In the genomic region with DNA sequence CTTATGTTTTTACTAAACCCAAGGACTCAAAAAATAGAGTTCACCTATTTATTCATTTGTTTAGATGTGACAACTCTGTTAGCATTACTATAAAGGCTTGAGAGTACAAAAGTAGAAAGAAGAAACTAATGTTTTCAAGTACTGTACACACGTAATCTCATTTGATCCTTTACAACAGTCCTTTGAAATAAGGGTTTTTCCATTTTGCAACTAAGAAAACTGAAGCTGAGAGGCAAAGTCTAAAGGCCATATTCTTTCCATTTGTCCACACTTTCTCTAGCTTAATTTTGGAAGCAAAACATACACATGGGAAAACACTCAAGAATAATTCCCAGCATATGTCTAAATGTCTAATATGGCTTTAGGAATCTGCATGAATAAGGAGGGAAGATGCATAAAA, we compare ENCODE assay signal across 33 cellular contexts. TPM values are rescaled to one million over a fixed set of nuclear protein-coding genes. Genes with fewer than 3 reads are reported as not detected.
"Had no signal": no experiment of that assay in that cellular context is flagged by ENCODE, and none has a peak within 500 bp of the region (broad histone marks: within the 10 kb centered on the region; RNA-seq: fewer than 3 reads in every experiment).

No MANE protein-coding gene starts in this region.

- H3K4me3 Mint-ChIP-seq: stimulated activated effector memory CD8-positive, alpha-beta T cell treated with anti-CD3 and anti-CD28 coated beads, Interleukin-12 subunit alpha, Interleukin-12 subunit beta, amount 100 ng/mL, for 72 hours; stimulated activated memory B cell treated with anti-CD40 and anti-IgM and Interleukin-4, amounts not matched to agents 10 μg/mL and 1 μg/mL and 100 μg/mL, for 72 hours; stimulated activated naive B cell treated with anti-CD40 and anti-IgM and Interleukin-4, amounts not matched to agents 10 μg/mL and 1 μg/mL and 100 μg/mL, for 72 hours; stimulated activated naive CD8-positive, alpha-beta T cell treated with anti-CD3 and anti-CD28 coated beads, Interleukin-15, amount 100 ng/mL, for 72 hours; stimulated activated naive CD8-positive, alpha-beta T cell treated with anti-CD3 and anti-CD28 coated beads, Interleukin-15, Interleukin-2, amounts not matched to agents 100 ng/mL and 50 ng/mL, for 24 hours; type B pancreatic cell had no signal

- FAIRE-seq: urothelium cell line had no signal

- H3K27ac Mint-ChIP-seq: stimulated activated effector memory CD8-positive, alpha-beta T cell treated with anti-CD3 and anti-CD28 coated beads, Interleukin-12 subunit alpha, Interleukin-12 subunit beta, amount 100 ng/mL, for 72 hours; stimulated activated memory B cell treated with anti-CD40 and anti-IgM and Interleukin-4, amounts not matched to agents 10 μg/mL and 1 μg/mL and 100 μg/mL, for 72 hours; stimulated activated naive B cell treated with anti-CD40 and anti-IgM and Interleukin-4, amounts not matched to agents 10 μg/mL and 1 μg/mL and 100 μg/mL, for 72 hours; stimulated activated naive CD8-positive, alpha-beta T cell treated with anti-CD3 and anti-CD28 coated beads, Interleukin-15, amount 100 ng/mL, for 72 hours; stimulated activated naive CD8-positive, alpha-beta T cell treated with anti-CD3 and anti-CD28 coated beads, Interleukin-15, Interleukin-2, amounts not matched to agents 100 ng/mL and 50 ng/mL, for 24 hours; type B pancreatic cell had no signal

- H3K27ac ChIP-seq: stomach, suprapubic skin, testis, thoracic aorta, thyroid gland, tibial artery, tibial nerve, transverse colon, upper lobe of left lung, upper lobe of right lung, uterus, vagina had no signal

- DNase-seq: stimulated activated CD4-positive, alpha-beta T cell treated with anti-CD3 and anti-CD28 coated beads, Interleukin-2, amount 100 ng/mL, for 48 hours; stimulated activated CD4-positive, alpha-beta T cell treated with anti-CD3 and anti-CD28 coated beads, Interleukin-4, amount 100 ng/mL, for 1 hour; stimulated activated CD4-positive, alpha-beta T cell treated with anti-CD3 and anti-CD28 coated beads, Interleukin-4, amount 100 ng/mL, for 24 hours; stimulated activated CD4-positive, alpha-beta T cell treated with anti-CD3 and anti-CD28 coated beads, Interleukin-4, amount 100 ng/mL, for 4 hours; stimulated activated CD8-positive, alpha-beta memory T cell treated with anti-CD3 and anti-CD28 coated beads, Interleukin-4, amount 100 ng/mL, for 48 hours; stimulated activated naive B cell treated with anti-CD40 and anti-IgM and Interleukin-4, amounts not matched to agents 10 μg/mL and 1 μg/mL and 100 μg/mL, for 72 hours; stimulated activated naive CD4-positive, alpha-beta T cell; stimulated activated naive CD4-positive, alpha-beta T cell treated with Interleukin-2 at 50 U/mL for 16 hours; stimulated activated naive CD8-positive, alpha-beta T cell treated with anti-CD3 and anti-CD28 coated beads, Interleukin-15, amount 100 ng/mL, for 72 hours; stimulated activated naive CD8-positive, alpha-beta T cell treated with anti-CD3 and anti-CD28 coated beads, Interleukin-15, Interleukin-2, amounts not matched to agents 100 U/mL and 50 U/mL, for 24 hours; stomach; substantia nigra; testis; thyroid gland; tibial artery; transverse colon; trophoblast cell; upper lobe of left lung; upper lobe of right lung; uterus had no signal

- H3K9me3 Mint-ChIP-seq: stimulated activated effector memory CD8-positive, alpha-beta T cell treated with anti-CD3 and anti-CD28 coated beads, Interleukin-12 subunit alpha, Interleukin-12 subunit beta, amount 100 ng/mL, for 72 hours; stimulated activated memory B cell treated with anti-CD40 and anti-IgM and Interleukin-4, amounts not matched to agents 10 μg/mL and 1 μg/mL and 100 μg/mL, for 72 hours; stimulated activated naive B cell treated with anti-CD40 and anti-IgM and Interleukin-4, amounts not matched to agents 10 μg/mL and 1 μg/mL and 100 μg/mL, for 72 hours; stimulated activated naive CD8-positive, alpha-beta T cell treated with anti-CD3 and anti-CD28 coated beads, Interleukin-15, amount 100 ng/mL, for 72 hours; stimulated activated naive CD8-positive, alpha-beta T cell treated with anti-CD3 and anti-CD28 coated beads, Interleukin-15, Interleukin-2, amounts not matched to agents 100 ng/mL and 50 ng/mL, for 24 hours; type B pancreatic cell had no signal

- H3K4me1 Mint-ChIP-seq: stimulated activated memory B cell treated with anti-CD40 and anti-IgM and Interleukin-4, amounts not matched to agents 10 μg/mL and 1 μg/mL and 100 μg/mL, for 72 hours; stimulated activated naive B cell treated with anti-CD40 and anti-IgM and Interleukin-4, amounts not matched to agents 10 μg/mL and 1 μg/mL and 100 μg/mL, for 72 hours; stimulated activated naive CD8-positive, alpha-beta T cell treated with anti-CD3 and anti-CD28 coated beads, Interleukin-15, amount 100 ng/mL, for 72 hours had no signal

- H3K27me3 ChIP-seq: stomach, suprapubic skin, testis, thyroid gland, tibial artery, tibial nerve, transverse colon, upper lobe of left lung, upper lobe of right lung, uterus, vagina had no signal

- H3K36me3 Mint-ChIP-seq: stimulated activated effector memory CD8-positive, alpha-beta T cell treated with anti-CD3 and anti-CD28 coated beads, Interleukin-12 subunit alpha, Interleukin-12 subunit beta, amount 100 ng/mL, for 72 hours; stimulated activated naive B cell treated with anti-CD40 and anti-IgM and Interleukin-4, amounts not matched to agents 10 μg/mL and 1 μg/mL and 100 μg/mL, for 72 hours had no signal

- H3K9me3 ChIP-seq: stomach, suprapubic skin, testis, thoracic aorta, thyroid gland, tibial artery, tibial nerve, transverse colon, upper lobe of left lung, upper lobe of right lung, uterus, vagina had no signal

- H3K4me1 ChIP-seq: uterus, vagina had no signal

- H3K4me3 ChIP-seq: stomach, suprapubic skin, testis, thoracic aorta, thyroid gland, tibial artery, tibial nerve, transverse colon, upper lobe of left lung, upper lobe of right lung, uterus, vagina had no signal

- H3K27me3 Mint-ChIP-seq: stimulated activated memory B cell treated with anti-CD40 and anti-IgM and Interleukin-4, amounts not matched to agents 10 μg/mL and 1 μg/mL and 100 μg/mL, for 72 hours; stimulated activated naive B cell treated with anti-CD40 and anti-IgM and Interleukin-4, amounts not matched to agents 10 μg/mL and 1 μg/mL and 100 μg/mL, for 72 hours; stimulated activated naive CD8-positive, alpha-beta T cell treated with anti-CD3 and anti-CD28 coated beads, Interleukin-15, amount 100 ng/mL, for 72 hours; stimulated activated naive CD8-positive, alpha-beta T cell treated with anti-CD3 and anti-CD28 coated beads, Interleukin-15, Interleukin-2, amounts not matched to agents 100 ng/mL and 50 ng/mL, for 24 hours; type B pancreatic cell had no signal

- ATAC-seq: stimulated activated effector memory CD8-positive, alpha-beta T cell treated with anti-CD3 and anti-CD28 coated beads, Interleukin-12 subunit alpha, Interleukin-12 subunit beta, amount 100 ng/mL, for 72 hours; stimulated activated memory B cell treated with anti-CD40 and anti-IgM and Interleukin-4, amounts not matched to agents 10 μg/mL and 1 μg/mL and 100 μg/mL, for 72 hours; stimulated activated naive B cell treated with anti-CD40 and anti-IgM and Interleukin-4, amounts not matched to agents 10 μg/mL and 1 μg/mL and 100 μg/mL, for 72 hours; stimulated activated naive CD8-positive, alpha-beta T cell treated with anti-CD3 and anti-CD28 coated beads, Interleukin-15, amount 100 ng/mL, for 72 hours; stimulated activated naive CD8-positive, alpha-beta T cell treated with anti-CD3 and anti-CD28 coated beads, Interleukin-15, Interleukin-2, amounts not matched to agents 100 U/mL and 50 U/mL, for 24 hours; upper lobe of right lung had no signal

- H3K36me3 ChIP-seq: uterus had no signal

RNA-seq across cellular contexts. Expression of a gene that starts 34.1 kb away (rescaled TPM):
- total RNA-seq: stomach, subcutaneous adipose tissue, suprapubic skin, temporal lobe, thoracic aorta, thyroid gland, transverse colon, upper lobe of left lung, upper lobe of right lung, ureter, urinary bladder, uterus, vagina had no signal
- polyA plus RNA-seq: stomach, urinary bladder had no signal
